20 cellular contexts compared by ENCODE assay signal in genomic region chr18:3235846-3236245, GRCh38.
"Had no signal": no experiment of that assay in that cellular context is flagged by ENCODE, and none has a peak within 500 bp of the region (broad histone marks: within the 10 kb centered on the region; RNA-seq: fewer than 3 reads in every experiment).

No MANE protein-coding gene starts in this region.

- H3K27me3 ChIP-seq: dorsolateral prefrontal cortex, pancreas, right atrium auricular region, sigmoid colon, thyroid gland had no signal

- DNase-seq: dorsolateral prefrontal cortex; effector CD4-positive, alpha-beta T cell; hypothalamus; immature natural killer cell; kidney glomerular epithelial cell; left colon; left ventricle myocardium inferior; lower lobe of right lung; natural killer cell; pancreas; sigmoid colon; stimulated activated CD4-positive, alpha-beta T cell treated with anti-CD3 and anti-CD28 coated beads, Interleukin-2, amount 100 ng/mL, for 24 hours; stimulated activated CD4-positive, alpha-beta T cell treated with anti-CD3 and anti-CD28 coated beads, Interleukin-4, amount 100 ng/mL, for 24 hours; thyroid gland had no signal

- H3K9me3 Mint-ChIP-seq: immature natural killer cell; natural killer cell; stimulated activated effector memory CD8-positive, alpha-beta T cell treated with anti-CD3 and anti-CD28 coated beads, Interleukin-12 subunit alpha, Interleukin-12 subunit beta, amount 100 ng/mL, for 72 hours; type B pancreatic cell had no signal

- H3K36me3 ChIP-seq: left ventricle myocardium inferior, lower lobe of right lung, pancreas, sigmoid colon, thyroid gland had no signal

- H3K27me3 Mint-ChIP-seq: memory B cell; progenitor cell of endocrine pancreas; stimulated activated naive CD8-positive, alpha-beta T cell treated with anti-CD3 and anti-CD28 coated beads, Interleukin-15, Interleukin-2, amounts not matched to agents 100 ng/mL and 50 ng/mL, for 24 hours; type B pancreatic cell had no signal

- ATAC-seq: left colon; lower lobe of right lung; natural killer cell; pancreas; stimulated activated effector memory CD8-positive, alpha-beta T cell treated with anti-CD3 and anti-CD28 coated beads, Interleukin-12 subunit alpha, Interleukin-12 subunit beta, amount 100 ng/mL, for 72 hours had no signal

- H3K4me3 ChIP-seq: dorsolateral prefrontal cortex, left ventricle myocardium inferior, lower lobe of right lung, pancreas, right atrium auricular region, sigmoid colon, thyroid gland had no signal

- H3K4me3 Mint-ChIP-seq: immature natural killer cell; memory B cell; natural killer cell; stimulated activated effector memory CD8-positive, alpha-beta T cell treated with anti-CD3 and anti-CD28 coated beads, Interleukin-12 subunit alpha, Interleukin-12 subunit beta, amount 100 ng/mL, for 72 hours; stimulated activated naive CD8-positive, alpha-beta T cell treated with anti-CD3 and anti-CD28 coated beads, Interleukin-15, Interleukin-2, amounts not matched to agents 100 ng/mL and 50 ng/mL, for 24 hours; type B pancreatic cell had no signal

- H3K9me3 ChIP-seq: left ventricle myocardium inferior, lower lobe of right lung, pancreas, right atrium auricular region, sigmoid colon, thyroid gland had no signal

- H3K27ac Mint-ChIP-seq: immature natural killer cell; memory B cell; natural killer cell; progenitor cell of endocrine pancreas; stimulated activated effector memory CD8-positive, alpha-beta T cell treated with anti-CD3 and anti-CD28 coated beads, Interleukin-12 subunit alpha, Interleukin-12 subunit beta, amount 100 ng/mL, for 72 hours; stimulated activated naive CD8-positive, alpha-beta T cell treated with anti-CD3 and anti-CD28 coated beads, Interleukin-15, Interleukin-2, amounts not matched to agents 100 ng/mL and 50 ng/mL, for 24 hours; type B pancreatic cell had no signal

- H3K36me3 Mint-ChIP-seq: natural killer cell; stimulated activated effector memory CD8-positive, alpha-beta T cell treated with anti-CD3 and anti-CD28 coated beads, Interleukin-12 subunit alpha, Interleukin-12 subunit beta, amount 100 ng/mL, for 72 hours; type B pancreatic cell had no signal

- H3K4me1 ChIP-seq: lower lobe of right lung, right atrium auricular region, sigmoid colon, thyroid gland had no signal
